Comparison of ENCODE assay signal across 2 cellular contexts in the genomic region with DNA sequence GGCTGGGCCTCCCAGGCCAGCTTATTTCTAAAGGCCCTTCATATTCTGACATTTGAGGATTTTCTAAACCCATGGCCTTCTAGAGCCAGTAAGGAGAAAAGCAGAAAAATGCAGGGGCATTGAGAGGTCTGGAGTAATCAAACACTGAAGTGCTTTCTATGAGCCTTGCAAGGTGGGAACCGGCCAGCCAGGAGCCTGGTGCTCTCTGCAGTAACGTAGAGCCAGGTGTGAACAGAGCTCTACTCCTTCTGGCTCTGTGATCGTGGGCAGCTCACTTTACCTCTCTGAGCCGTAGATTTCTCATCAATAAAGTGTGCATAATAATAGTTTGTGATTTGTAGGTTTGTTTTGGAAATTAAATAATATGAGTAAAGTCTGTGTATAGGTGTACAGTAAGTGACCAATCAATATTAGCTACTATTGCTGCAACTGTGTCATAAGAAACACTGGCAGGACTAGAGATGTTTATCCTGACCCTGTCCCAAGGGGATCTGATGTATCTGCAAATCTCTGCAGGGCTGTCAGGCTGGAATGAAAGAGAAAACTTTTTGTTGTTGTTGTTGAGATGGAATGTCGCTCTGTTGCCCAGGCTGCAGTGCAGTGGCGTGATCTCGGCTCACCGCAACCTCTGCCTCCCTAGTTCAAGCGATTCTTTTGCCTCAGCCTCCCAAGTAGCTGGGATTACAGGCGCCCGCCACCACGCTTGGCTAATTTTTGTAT.
TF ChIP-seq lines count a peak whose summit lies in the region.

No MANE protein-coding gene starts in this region.

TF ChIP-seq in liver, 16 proteins besides CTCF, POLR2A, EP300 and RAD21:
- TF ChIP-seq JUND (IDR thresholded peaks at IDR 0.05), result no peak
- TF ChIP-seq HNF4G (IDR thresholded peaks at IDR 0.05), result no peak
- TF ChIP-seq MAX (IDR thresholded peaks at IDR 0.05), result no peak
- TF ChIP-seq YY1 (IDR thresholded peaks at IDR 0.05), result no peak
- no peak for TF ChIP-seq HNF4A (conservative IDR thresholded peaks at IDR 0.05)
- no peak for TF ChIP-seq TAF1 (conservative IDR thresholded peaks at IDR 0.05)
- TF ChIP-seq FOXA1 (IDR thresholded peaks at IDR 0.05), result no peak
- TF ChIP-seq GABPA (IDR thresholded peaks at IDR 0.05 in 1 of 2, conservative IDR thresholded peaks at IDR 0.05 in 1 of 2), result no peak
- no peak for TF ChIP-seq NR2F2 (IDR thresholded peaks at IDR 0.05)
- no peak for TF ChIP-seq ATF3 (IDR thresholded peaks at IDR 0.05)

TF ChIP-seq in HepG2, 621 proteins besides CTCF, POLR2A, EP300 and RAD21:
- TF ChIP-seq, protein P1, sequence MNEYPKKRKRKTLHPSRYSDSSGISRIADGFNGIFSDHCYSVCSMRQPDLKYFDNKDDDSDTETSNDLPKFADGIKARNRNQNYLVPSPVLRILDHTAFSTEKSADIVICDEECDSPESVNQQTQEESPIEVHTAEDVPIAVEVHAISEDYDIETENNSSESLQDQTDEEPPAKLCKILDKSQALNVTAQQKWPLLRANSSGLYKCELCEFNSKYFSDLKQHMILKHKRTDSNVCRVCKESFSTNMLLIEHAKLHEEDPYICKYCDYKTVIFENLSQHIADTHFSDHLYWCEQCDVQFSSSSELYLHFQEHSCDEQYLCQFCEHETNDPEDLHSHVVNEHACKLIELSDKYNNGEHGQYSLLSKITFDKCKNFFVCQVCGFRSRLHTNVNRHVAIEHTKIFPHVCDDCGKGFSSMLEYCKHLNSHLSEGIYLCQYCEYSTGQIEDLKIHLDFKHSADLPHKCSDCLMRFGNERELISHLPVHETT (CRISPR knock-in tag; conservative IDR thresholded peaks at IDR 0.05), result no peak
- TF ChIP-seq ZNF775 (CRISPR knock-in tag; IDR thresholded peaks at IDR 0.05; ENCODE audit: borderline replicate concordance) (no peak), NFE2L1 (CRISPR knock-in tag; IDR thresholded peaks at IDR 0.05; ENCODE audit: borderline replicate concordance) (no peak), ZNF747 (CRISPR knock-in tag; IDR thresholded peaks at IDR 0.05; ENCODE audit: borderline replicate concordance) (no peak), HMG20A (CRISPR knock-in tag; IDR thresholded peaks at IDR 0.05; ENCODE audit: borderline replicate concordance) (no peak)
TF ChIP-seq in HepG2: peak in this region for 0.
